ENCODE assay signal across 1 cellular context in the genomic region with DNA sequence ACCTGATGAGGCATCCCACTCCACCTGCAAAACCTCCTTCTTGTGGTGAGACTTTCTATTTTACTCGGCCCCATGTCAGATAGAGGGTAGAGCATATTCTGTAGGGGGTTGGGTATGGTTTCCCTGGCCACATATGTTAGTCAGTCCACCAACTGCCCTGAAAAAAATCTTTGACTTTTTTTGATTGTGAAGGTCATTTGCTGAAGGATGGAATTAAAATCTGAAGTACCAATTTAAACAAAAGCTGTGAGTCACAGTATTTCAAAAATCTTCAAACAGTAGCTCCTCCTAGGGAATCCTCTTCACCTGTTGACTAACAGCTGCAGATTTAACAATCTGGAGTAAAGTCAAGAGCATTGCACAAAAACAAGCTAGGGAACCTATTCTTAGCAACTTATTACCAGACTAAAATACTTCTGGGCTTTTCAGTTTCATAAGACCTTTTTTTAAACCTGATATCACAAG.
TF ChIP-seq lines count a peak whose summit lies in the region.

No MANE protein-coding gene starts in this region.

TF ChIP-seq in WTC11, 78 proteins besides CTCF, POLR2A, EP300 and RAD21:
- TF ChIP-seq, protein P1, sequence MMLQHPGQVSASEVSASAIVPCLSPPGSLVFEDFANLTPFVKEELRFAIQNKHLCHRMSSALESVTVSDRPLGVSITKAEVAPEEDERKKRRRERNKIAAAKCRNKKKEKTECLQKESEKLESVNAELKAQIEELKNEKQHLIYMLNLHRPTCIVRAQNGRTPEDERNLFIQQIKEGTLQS (CRISPR knock-in tag; conservative IDR thresholded peaks at IDR 0.05): no peak
- TF ChIP-seq NR3C1 (CRISPR knock-in tag; conservative IDR thresholded peaks at IDR 0.05; ENCODE audit: low read depth): no peak
- TF ChIP-seq, protein P2, sequence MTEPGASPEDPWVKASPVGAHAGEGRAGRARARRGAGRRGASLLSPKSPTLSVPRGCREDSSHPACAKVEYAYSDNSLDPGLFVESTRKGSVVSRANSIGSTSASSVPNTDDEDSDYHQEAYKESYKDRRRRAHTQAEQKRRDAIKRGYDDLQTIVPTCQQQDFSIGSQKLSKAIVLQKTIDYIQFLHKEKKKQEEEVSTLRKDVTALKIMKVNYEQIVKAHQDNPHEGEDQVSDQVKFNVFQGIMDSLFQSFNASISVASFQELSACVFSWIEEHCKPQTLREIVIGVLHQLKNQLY (CRISPR knock-in tag; IDR thresholded peaks at IDR 0.05): no peak
- TF ChIP-seq SMAD3 (CRISPR knock-in tag; IDR thresholded peaks at IDR 0.05; ENCODE audit: borderline replicate concordance): no peak
- TF ChIP-seq ZNF219 (CRISPR knock-in tag; IDR thresholded peaks at IDR 0.05; ENCODE audit: borderline replicate concordance): no peak
- TF ChIP-seq CREM (CRISPR knock-in tag; IDR thresholded peaks at IDR 0.05): no peak
- TF ChIP-seq, protein P3, sequence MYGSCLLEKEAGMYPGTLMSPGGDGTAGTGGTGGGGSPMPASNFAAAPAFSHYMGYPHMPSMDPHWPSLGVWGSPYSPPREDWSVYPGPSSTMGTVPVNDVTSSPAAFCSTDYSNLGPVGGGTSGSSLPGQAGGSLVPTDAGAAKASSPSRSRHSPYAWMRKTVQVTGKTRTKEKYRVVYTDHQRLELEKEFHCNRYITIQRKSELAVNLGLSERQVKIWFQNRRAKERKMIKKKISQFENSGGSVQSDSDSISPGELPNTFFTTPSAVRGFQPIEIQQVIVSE (CRISPR knock-in tag; IDR thresholded peaks at IDR 0.05; ENCODE audit: borderline replicate concordance): no peak
- TF ChIP-seq PRRX2 (CRISPR knock-in tag; IDR thresholded peaks at IDR 0.05): no peak
- no peak for TF ChIP-seq TCF7 (CRISPR knock-in tag; IDR thresholded peaks at IDR 0.05; ENCODE audit: low read depth)
- TF ChIP-seq, protein P4, sequence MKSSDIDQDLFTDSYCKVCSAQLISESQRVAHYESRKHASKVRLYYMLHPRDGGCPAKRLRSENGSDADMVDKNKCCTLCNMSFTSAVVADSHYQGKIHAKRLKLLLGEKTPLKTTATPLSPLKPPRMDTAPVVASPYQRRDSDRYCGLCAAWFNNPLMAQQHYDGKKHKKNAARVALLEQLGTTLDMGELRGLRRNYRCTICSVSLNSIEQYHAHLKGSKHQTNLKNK (CRISPR knock-in tag; IDR thresholded peaks at IDR 0.05): no peak
- no peak for TF ChIP-seq MYBL2 (CRISPR knock-in tag; IDR thresholded peaks at IDR 0.05)
- TF ChIP-seq ZNF232 (CRISPR knock-in tag; IDR thresholded peaks at IDR 0.05): no peak
- TF ChIP-seq FOXP1 (CRISPR knock-in tag; IDR thresholded peaks at IDR 0.05; ENCODE audit: borderline replicate concordance): no peak
- TF ChIP-seq SMAD4 (CRISPR knock-in tag; IDR thresholded peaks at IDR 0.05): no peak
- TF ChIP-seq, protein P5, sequence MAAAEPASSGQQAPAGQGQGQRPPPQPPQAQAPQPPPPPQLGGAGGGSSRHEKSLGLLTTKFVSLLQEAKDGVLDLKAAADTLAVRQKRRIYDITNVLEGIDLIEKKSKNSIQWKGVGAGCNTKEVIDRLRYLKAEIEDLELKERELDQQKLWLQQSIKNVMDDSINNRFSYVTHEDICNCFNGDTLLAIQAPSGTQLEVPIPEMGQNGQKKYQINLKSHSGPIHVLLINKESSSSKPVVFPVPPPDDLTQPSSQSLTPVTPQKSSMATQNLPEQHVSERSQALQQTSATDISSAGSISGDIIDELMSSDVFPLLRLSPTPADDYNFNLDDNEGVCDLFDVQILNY (CRISPR knock-in tag; IDR thresholded peaks at IDR 0.05): no peak
- TF ChIP-seq CBFB (CRISPR knock-in tag; IDR thresholded peaks at IDR 0.05; ENCODE audit: low read depth): no peak
